ENCODE assay signal across 9 cellular contexts in the genomic region with DNA sequence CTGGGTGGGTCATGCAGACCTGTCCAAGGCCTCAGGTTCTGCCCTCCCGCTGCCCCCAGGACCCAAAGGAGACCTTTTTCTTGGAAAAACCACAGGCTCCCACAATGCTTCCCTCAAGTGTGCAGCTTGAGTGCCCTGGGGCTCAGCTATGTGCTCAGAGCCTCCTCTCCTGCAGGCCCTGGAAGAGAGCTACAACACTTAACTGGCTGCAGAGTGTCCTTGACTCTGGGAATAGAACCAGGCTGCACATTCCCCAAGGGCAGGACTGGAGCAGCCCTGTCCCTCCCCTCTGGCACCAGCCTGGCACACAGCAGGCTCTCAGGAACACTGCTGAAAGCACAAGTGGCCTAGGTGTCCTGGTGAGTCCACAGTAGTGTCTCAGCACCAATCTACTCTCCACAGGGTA. TPM values are rescaled to one million over a fixed set of nuclear protein-coding genes. Genes with fewer than 3 reads are reported as not detected.
DNase-seq lines count a peak whose midpoint lies in the region; ATAC-seq and TF ChIP-seq lines count a peak whose summit lies in the region.
"Had no signal": no experiment of that assay in that cellular context is flagged by ENCODE, and none has a peak within 500 bp of the region (broad histone marks: within the 10 kb centered on the region; RNA-seq: fewer than 3 reads in every experiment).

No MANE protein-coding gene starts in this region.

- H3K4me1 ChIP-seq in HCT116 (ENCODE audit: control insufficient read depth in 1 of 2, insufficient read depth in 2 of 2, low read length in 2 of 2) (peaks cover 48 to 59% of the 10 kb centered on the region in 2 experiments), Peyer's patch (peaks cover 9 to 36% (median 19%) of the 10 kb centered on the region in 4 donors)

- no peaks in the 10 kb centered on the region for H3K9me2 ChIP-seq in HCT116 (ENCODE audit: insufficient read depth)

- TF ChIP-seq RAD21 in HCT116 (IDR thresholded peaks at IDR 0.05; ENCODE audit: low read depth), result no peak

- no peak overlapping the region for H3K4me3 ChIP-seq in HCT116 (replicated peaks in 1 of 2; ENCODE audit: low read depth in 1 of 2, low read length in 2 of 2)
- no peak overlapping the region for H3K4me3 ChIP-seq in Peyer's patch

- no TSS peak for BruUV-seq in HCT116 (replicated peaks; lab: Mats Ljungman, UMichigan)

- DNase-seq in HCT116 (ENCODE audit: low read depth, low spot score), result no peak
- DNase-seq in Peyer's patch, result no peak
- DNase-seq in Right ventricle myocardium superior, result peak; percentile 82
- DNase-seq in retina, result peak; percentile 54
- no peak for DNase-seq in stimulated activated CD4-positive, alpha-beta T cell treated with anti-CD3 and anti-CD28 coated beads, Interleukin-15, amount 100 ng/mL, for 24 hours
- DNase-seq in ureter (ENCODE audit: low spot score), result no peak
- DNase-seq: RPMI8226 had no signal

- no peak for ATAC-seq in HCT116
- peak; percentile 55 for ATAC-seq in Right ventricle myocardium superior (ENCODE audit: poor library complexity)
- ATAC-seq in HG02623 (IDR thresholded peaks at IDR 0.05; ENCODE audit: unreplicated experiment), result no peak
- no peak for ATAC-seq in GM18907 (IDR thresholded peaks at IDR 0.05; ENCODE audit: unreplicated experiment)

- peak overlapping the region; percentile 88; the same call in 1 of the 2 replicates for H3K4me2 ChIP-seq in HCT116 (ENCODE audit: low read length)

- TF ChIP-seq CTCF in HCT116 (IDR thresholded peaks at IDR 0.05 in 2 of 3, conservative IDR thresholded peaks at IDR 0.05 in 1 of 3; ENCODE audit: borderline replicate concordance in 1 of 3, insufficient read depth in 1 of 3, low read depth in 2 of 3, low read length in 2 of 3) (no peak), Peyer's patch (IDR thresholded peaks at IDR 0.05) (no peak)

- H3K27ac ChIP-seq in HCT116 (ENCODE audit: low read depth, low read length) (peak overlapping the region; percentile 98), Peyer's patch (peak overlapping the region; percentile 95 to 100 (median 99))

- H3K79me2 ChIP-seq in HCT116 (ENCODE audit: insufficient read depth, low read length), result peaks cover 13% of the 10 kb centered on the region; the same call in 1 of the 2 replicates

- CTCF ChIA-PET in HCT116 (lab: Charles Lee), result no interaction called here

- POLR2A ChIA-PET in HCT116 (lab: Charles Lee), result interaction anchor here (1.1 to 1.9 kb wide), 2 partner anchors 8 to 24 kb away, joined by 3 to 11 read pairs; no protein-coding TSS in a partner anchor

- H2AFZ ChIP-seq in HCT116 (ENCODE audit: low read depth, low read length, poor library complexity, severe bottlenecking), result no peak overlapping the region

- no peaks in the 10 kb centered on the region for H3K9me3 ChIP-seq in HCT116 (ENCODE audit: control insufficient read depth in 1 of 2, insufficient read depth in 1 of 2, low read depth in 1 of 2, low read length in 2 of 2)
- H3K9me3 ChIP-seq in Peyer's patch, result no peaks in the 10 kb centered on the region

- RAD21 ChIA-PET in HCT116 (lab: Charles Lee; ENCODE audit: low non-redundant PET in 1 of 2, low total read pairs in 2 of 2, uncharacterized antibody in 2 of 2, unreplicated experiment in 2 of 2), result no interaction called here

- TF ChIP-seq POLR2A in HCT116 (IDR thresholded peaks at IDR 0.05; ENCODE audit: borderline replicate concordance, extremely low read depth, insufficient read depth, insufficient read length) (no peak), Peyer's patch (IDR thresholded peaks at IDR 0.05) (no peak)

- no peaks in the 10 kb centered on the region for H4K20me1 ChIP-seq in HCT116 (ENCODE audit: insufficient read depth)

- H3K36me3 ChIP-seq in HCT116 (ENCODE audit: control insufficient read depth in 1 of 2, insufficient read depth in 2 of 2, low read length in 2 of 2) (no peaks in the 10 kb centered on the region), Peyer's patch (peaks cover 0 to 2% (median 0%) of the 10 kb centered on the region in 3 donors)

- H3K9ac ChIP-seq in HCT116 (ENCODE audit: low read length), result peak overlapping the region; percentile 99; the same call in 1 of the 2 replicates

- H3K27me3 ChIP-seq in HCT116 (ENCODE audit: insufficient read depth, low read length) (no peaks in the 10 kb centered on the region), Peyer's patch (no peaks in the 10 kb centered on the region)

- intact Hi-C loops in HCT116 (cut with micrococcal nuclease), result no loop called here
- intact Hi-C loops in Right ventricle myocardium superior (cut with DNase I), result no loop called here

TF ChIP-seq in HCT116, 20 proteins besides CTCF, POLR2A, EP300 and RAD21:
- TF ChIP-seq, protein P1, sequence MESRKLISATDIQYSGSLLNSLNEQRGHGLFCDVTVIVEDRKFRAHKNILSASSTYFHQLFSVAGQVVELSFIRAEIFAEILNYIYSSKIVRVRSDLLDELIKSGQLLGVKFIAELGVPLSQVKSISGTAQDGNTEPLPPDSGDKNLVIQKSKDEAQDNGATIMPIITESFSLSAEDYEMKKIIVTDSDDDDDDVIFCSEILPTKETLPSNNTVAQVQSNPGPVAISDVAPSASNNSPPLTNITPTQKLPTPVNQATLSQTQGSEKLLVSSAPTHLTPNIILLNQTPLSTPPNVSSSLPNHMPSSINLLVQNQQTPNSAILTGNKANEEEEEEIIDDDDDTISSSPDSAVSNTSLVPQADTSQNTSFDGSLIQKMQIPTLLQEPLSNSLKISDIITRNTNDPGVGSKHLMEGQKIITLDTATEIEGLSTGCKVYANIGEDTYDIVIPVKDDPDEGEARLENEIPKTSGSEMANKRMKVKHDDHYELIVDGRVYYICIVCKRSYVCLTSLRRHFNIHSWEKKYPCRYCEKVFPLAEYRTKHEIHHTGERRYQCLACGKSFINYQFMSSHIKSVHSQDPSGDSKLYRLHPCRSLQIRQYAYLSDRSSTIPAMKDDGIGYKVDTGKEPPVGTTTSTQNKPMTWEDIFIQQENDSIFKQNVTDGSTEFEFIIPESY (IDR thresholded peaks at IDR 0.05; ENCODE audit: extremely low read depth, insufficient replicate concordance, low read length), result no peak
- no peak for TF ChIP-seq POLR2AphosphoS5 (IDR thresholded peaks at IDR 0.05; ENCODE audit: low read depth, low read length)
- no peak for TF ChIP-seq SRF (IDR thresholded peaks at IDR 0.05; ENCODE audit: low read depth)
TF ChIP-seq in HCT116: peak in this region for 0.

RNA-seq across cellular contexts. Expression of a gene that starts 4.8 kb away (rescaled TPM):
- 298 TPM for total RNA-seq in HCT116 (2021; ENCODE audit: unreplicated experiment)
- polyA plus RNA-seq in HCT116 (2012), result 252 and 301 TPM in 2 replicates
- 100 to 1,000 TPM; 118 to 226 (median 185) TPM for total RNA-seq in Peyer's patch
- 14.7 TPM for total RNA-seq in Right ventricle myocardium superior
- total RNA-seq in ureter, result 127 TPM

Comparison
In these comparisons a context has a peak if more than half of its experiments do, and no peak if none do; other contexts are left out.
1. DNase-seq: peak in Right ventricle myocardium superior (single experiment) and retina (single experiment); none in HCT116 (single experiment), Peyer's patch (0 of 3), stimulated activated CD4-positive, alpha-beta T cell treated with anti-CD3 and anti-CD28 coated beads, Interleukin-15, amount 100 ng/mL, for 24 hours (single experiment) and ureter (single experiment).